Comparison of ENCODE assay signal across 1 cellular context in the genomic region with DNA sequence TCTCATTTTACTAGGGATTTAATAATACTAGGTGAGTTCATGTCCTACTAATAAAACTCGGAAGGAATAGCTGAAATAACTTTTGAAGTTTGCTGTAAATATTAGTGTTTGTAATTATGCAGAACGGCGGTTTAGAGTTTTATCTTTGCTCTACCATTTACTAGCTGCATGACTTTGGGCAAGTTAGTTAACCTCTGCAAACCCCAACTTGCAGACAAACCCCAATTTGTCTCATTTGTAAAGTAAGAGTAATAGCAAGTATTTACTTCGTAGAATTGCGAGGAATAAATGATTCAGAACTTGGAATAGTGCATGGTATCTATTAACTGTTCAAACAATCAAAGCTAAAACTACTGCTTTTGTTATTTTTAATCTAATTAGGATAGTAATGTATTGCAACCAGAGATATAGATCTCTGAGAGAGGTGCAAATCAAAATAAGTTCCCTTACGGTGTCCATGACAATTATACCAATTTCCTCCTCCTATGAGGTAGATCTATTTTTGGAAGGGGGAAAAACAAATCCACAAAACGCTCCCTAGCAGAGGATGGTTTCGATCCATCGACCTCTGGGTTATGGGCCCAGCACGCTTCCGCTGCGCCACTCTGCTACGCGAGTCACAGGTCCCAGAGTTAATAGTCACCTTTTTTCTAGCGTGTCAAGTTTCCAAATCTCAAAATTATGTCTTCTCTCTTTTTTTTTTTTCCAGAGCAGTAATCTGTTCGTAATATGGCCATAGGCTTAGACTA.
A peak's percentile ranks its signal among the peaks of the same experiment; 100 is the strongest.
TF ChIP-seq lines count a peak whose summit lies in the region.

No MANE protein-coding gene starts in this region.

TF ChIP-seq in HepG2, 621 proteins besides CTCF, POLR2A, EP300 and RAD21 (continued from another document and continues in another):
- TF ChIP-seq, protein P1, sequence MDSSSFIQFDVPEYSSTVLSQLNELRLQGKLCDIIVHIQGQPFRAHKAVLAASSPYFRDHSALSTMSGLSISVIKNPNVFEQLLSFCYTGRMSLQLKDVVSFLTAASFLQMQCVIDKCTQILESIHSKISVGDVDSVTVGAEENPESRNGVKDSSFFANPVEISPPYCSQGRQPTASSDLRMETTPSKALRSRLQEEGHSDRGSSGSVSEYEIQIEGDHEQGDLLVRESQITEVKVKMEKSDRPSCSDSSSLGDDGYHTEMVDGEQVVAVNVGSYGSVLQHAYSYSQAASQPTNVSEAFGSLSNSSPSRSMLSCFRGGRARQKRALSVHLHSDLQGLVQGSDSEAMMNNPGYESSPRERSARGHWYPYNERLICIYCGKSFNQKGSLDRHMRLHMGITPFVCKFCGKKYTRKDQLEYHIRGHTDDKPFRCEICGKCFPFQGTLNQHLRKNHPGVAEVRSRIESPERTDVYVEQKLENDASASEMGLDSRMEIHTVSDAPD (CRISPR knock-in tag; IDR thresholded peaks at IDR 0.05), result no peak
- TF ChIP-seq ARNT2 (CRISPR knock-in tag; IDR thresholded peaks at IDR 0.05; ENCODE audit: low read depth) (no peak), RBFOX2 (IDR thresholded peaks at IDR 0.05; ENCODE audit: low read depth, low read length) (no peak), SOX6 (IDR thresholded peaks at IDR 0.05) (no peak), SOX6 (CRISPR knock-in tag; IDR thresholded peaks at IDR 0.05) (peak; percentile 58; the same call in 1 of the 2 replicates), ZNF841 (CRISPR knock-in tag; IDR thresholded peaks at IDR 0.05; ENCODE audit: borderline replicate concordance) (no peak), PCBP2 (optimal IDR thresholded peaks at IDR 0.05; ENCODE audit: low read depth, low read length, poor library complexity, severe bottlenecking) (no peak), SP5 (CRISPR knock-in tag; IDR thresholded peaks at IDR 0.05; ENCODE audit: borderline replicate concordance, low read depth) (0 out of 2 replicates have a peak, but pooled peaks have one; percentile 22), ZNF354B (CRISPR knock-in tag; IDR thresholded peaks at IDR 0.05) (no peak), SNAI1 (CRISPR knock-in tag; IDR thresholded peaks at IDR 0.05; ENCODE audit: borderline replicate concordance) (no peak), HMGA1 (CRISPR knock-in tag; conservative IDR thresholded peaks at IDR 0.05) (no peak), TMF1 (CRISPR knock-in tag; IDR thresholded peaks at IDR 0.05; ENCODE audit: low read depth) (no peak), THAP11 (CRISPR knock-in tag; IDR thresholded peaks at IDR 0.05) (peak; percentile 74), RFX3 (CRISPR knock-in tag; IDR thresholded peaks at IDR 0.05) (peak; percentile 36), ZNF292 (CRISPR knock-in tag; IDR thresholded peaks at IDR 0.05; ENCODE audit: borderline replicate concordance, low read depth) (no peak), HDAC1 (CRISPR knock-in tag; IDR thresholded peaks at IDR 0.05) (no peak; the same call in 1 of the 2 replicates), ZFP37 (CRISPR knock-in tag; IDR thresholded peaks at IDR 0.05; ENCODE audit: borderline replicate concordance) (no peak), NFYC (CRISPR knock-in tag; IDR thresholded peaks at IDR 0.05) (no peak), AKAP8 (CRISPR knock-in tag; IDR thresholded peaks at IDR 0.05) (no peak), POLR2G (IDR thresholded peaks at IDR 0.05; ENCODE audit: low read depth, low read length) (no peak), CAMTA2 (CRISPR knock-in tag; IDR thresholded peaks at IDR 0.05; ENCODE audit: borderline replicate concordance) (no peak), ZSCAN25 (CRISPR knock-in tag; IDR thresholded peaks at IDR 0.05) (no peak), ZNF121 (CRISPR knock-in tag; IDR thresholded peaks at IDR 0.05) (no peak), RNF2 (conservative IDR thresholded peaks at IDR 0.05; ENCODE audit: low read depth) (no peak), MYNN (CRISPR knock-in tag; IDR thresholded peaks at IDR 0.05; ENCODE audit: low read depth) (0 out of 2 replicates have a peak, but pooled peaks have one; percentile 46), PPARG (CRISPR knock-in tag; conservative IDR thresholded peaks at IDR 0.05) (peak; percentile 45; the same call in 1 of the 2 replicates), RORA (CRISPR knock-in tag; IDR thresholded peaks at IDR 0.05) (no peak), CEBPZ (IDR thresholded peaks at IDR 0.05; ENCODE audit: low read length) (no peak), ZBTB21 (CRISPR knock-in tag; IDR thresholded peaks at IDR 0.05) (0 out of 2 replicates have a peak, but pooled peaks have one; percentile 54), ZBTB7A (CRISPR knock-in tag; IDR thresholded peaks at IDR 0.05) (no peak), ZNF562 (CRISPR knock-in tag; IDR thresholded peaks at IDR 0.05; ENCODE audit: borderline replicate concordance) (no peak), ZNF282 (IDR thresholded peaks at IDR 0.05; ENCODE audit: partially characterized antibody) (no peak), ZC3H4 (CRISPR knock-in tag; IDR thresholded peaks at IDR 0.05; ENCODE audit: borderline replicate concordance) (no peak), ZNF572 (CRISPR knock-in tag; IDR thresholded peaks at IDR 0.05) (no peak), SCMH1 (CRISPR knock-in tag; IDR thresholded peaks at IDR 0.05; ENCODE audit: borderline replicate concordance) (no peak), HES4 (CRISPR knock-in tag; IDR thresholded peaks at IDR 0.05; ENCODE audit: borderline replicate concordance) (no peak), PBX2 (CRISPR knock-in tag; IDR thresholded peaks at IDR 0.05) (no peak)
- TF ChIP-seq, protein P2, sequence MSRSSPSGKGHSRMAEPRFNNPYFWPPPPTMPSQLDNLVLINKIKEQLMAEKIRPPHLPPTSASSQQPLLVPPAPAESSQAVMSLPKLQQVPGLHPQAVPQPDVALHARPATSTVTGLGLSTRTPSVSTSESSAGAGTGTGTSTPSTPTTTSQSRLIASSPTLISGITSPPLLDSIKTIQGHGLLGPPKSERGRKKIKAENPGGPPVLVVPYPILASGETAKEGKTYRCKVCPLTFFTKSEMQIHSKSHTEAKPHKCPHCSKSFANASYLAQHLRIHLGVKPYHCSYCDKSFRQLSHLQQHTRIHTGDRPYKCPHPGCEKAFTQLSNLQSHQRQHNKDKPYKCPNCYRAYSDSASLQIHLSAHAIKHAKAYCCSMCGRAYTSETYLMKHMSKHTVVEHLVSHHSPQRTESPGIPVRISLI (CRISPR knock-in tag; IDR thresholded peaks at IDR 0.05; ENCODE audit: borderline replicate concordance), result peak; percentile 89
- TF ChIP-seq, protein P3, sequence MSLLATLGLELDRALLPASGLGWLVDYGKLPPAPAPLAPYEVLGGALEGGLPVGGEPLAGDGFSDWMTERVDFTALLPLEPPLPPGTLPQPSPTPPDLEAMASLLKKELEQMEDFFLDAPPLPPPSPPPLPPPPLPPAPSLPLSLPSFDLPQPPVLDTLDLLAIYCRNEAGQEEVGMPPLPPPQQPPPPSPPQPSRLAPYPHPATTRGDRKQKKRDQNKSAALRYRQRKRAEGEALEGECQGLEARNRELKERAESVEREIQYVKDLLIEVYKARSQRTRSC (CRISPR knock-in tag; IDR thresholded peaks at IDR 0.05; ENCODE audit: low read depth), result no peak
- TF ChIP-seq, protein P4, sequence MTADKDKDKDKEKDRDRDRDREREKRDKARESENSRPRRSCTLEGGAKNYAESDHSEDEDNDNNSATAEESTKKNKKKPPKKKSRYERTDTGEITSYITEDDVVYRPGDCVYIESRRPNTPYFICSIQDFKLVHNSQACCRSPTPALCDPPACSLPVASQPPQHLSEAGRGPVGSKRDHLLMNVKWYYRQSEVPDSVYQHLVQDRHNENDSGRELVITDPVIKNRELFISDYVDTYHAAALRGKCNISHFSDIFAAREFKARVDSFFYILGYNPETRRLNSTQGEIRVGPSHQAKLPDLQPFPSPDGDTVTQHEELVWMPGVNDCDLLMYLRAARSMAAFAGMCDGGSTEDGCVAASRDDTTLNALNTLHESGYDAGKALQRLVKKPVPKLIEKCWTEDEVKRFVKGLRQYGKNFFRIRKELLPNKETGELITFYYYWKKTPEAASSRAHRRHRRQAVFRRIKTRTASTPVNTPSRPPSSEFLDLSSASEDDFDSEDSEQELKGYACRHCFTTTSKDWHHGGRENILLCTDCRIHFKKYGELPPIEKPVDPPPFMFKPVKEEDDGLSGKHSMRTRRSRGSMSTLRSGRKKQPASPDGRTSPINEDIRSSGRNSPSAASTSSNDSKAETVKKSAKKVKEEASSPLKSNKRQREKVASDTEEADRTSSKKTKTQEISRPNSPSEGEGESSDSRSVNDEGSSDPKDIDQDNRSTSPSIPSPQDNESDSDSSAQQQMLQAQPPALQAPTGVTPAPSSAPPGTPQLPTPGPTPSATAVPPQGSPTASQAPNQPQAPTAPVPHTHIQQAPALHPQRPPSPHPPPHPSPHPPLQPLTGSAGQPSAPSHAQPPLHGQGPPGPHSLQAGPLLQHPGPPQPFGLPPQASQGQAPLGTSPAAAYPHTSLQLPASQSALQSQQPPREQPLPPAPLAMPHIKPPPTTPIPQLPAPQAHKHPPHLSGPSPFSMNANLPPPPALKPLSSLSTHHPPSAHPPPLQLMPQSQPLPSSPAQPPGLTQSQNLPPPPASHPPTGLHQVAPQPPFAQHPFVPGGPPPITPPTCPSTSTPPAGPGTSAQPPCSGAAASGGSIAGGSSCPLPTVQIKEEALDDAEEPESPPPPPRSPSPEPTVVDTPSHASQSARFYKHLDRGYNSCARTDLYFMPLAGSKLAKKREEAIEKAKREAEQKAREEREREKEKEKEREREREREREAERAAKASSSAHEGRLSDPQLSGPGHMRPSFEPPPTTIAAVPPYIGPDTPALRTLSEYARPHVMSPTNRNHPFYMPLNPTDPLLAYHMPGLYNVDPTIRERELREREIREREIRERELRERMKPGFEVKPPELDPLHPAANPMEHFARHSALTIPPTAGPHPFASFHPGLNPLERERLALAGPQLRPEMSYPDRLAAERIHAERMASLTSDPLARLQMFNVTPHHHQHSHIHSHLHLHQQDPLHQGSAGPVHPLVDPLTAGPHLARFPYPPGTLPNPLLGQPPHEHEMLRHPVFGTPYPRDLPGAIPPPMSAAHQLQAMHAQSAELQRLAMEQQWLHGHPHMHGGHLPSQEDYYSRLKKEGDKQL (CRISPR knock-in tag; IDR thresholded peaks at IDR 0.05; ENCODE audit: low read depth), result no peak
- TF ChIP-seq, protein P5, sequence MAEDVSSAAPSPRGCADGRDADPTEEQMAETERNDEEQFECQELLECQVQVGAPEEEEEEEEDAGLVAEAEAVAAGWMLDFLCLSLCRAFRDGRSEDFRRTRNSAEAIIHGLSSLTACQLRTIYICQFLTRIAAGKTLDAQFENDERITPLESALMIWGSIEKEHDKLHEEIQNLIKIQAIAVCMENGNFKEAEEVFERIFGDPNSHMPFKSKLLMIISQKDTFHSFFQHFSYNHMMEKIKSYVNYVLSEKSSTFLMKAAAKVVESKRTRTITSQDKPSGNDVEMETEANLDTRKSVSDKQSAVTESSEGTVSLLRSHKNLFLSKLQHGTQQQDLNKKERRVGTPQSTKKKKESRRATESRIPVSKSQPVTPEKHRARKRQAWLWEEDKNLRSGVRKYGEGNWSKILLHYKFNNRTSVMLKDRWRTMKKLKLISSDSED (CRISPR knock-in tag; IDR thresholded peaks at IDR 0.05), result no peak
- TF ChIP-seq, protein P6, sequence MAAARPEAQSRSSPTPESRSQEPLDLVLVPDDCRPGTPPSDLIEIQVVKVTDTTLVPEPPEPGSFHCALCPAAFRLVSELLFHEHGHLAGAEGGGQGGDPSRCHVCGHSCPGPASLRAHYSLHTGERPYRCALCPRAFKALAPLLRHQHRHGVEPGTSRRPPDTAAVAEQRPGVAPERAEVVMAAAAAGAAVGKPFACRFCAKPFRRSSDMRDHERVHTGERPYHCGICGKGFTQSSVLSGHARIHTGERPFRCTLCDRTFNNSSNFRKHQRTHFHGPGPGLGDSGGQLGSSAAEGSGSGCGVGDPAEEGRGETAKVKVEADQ (CRISPR knock-in tag; IDR thresholded peaks at IDR 0.05; ENCODE audit: borderline replicate concordance), result no peak
